Comparison of ENCODE assay signal across 8 cellular contexts in genomic region chr10:3095373-3096139, GRCh38. TPM values are rescaled to one million over a fixed set of nuclear protein-coding genes. Genes with fewer than 3 reads are reported as not detected.
DNase-seq lines count a peak whose midpoint lies in the region; ATAC-seq, FAIRE-seq and TF ChIP-seq lines count a peak whose summit lies in the region.

No MANE protein-coding gene starts in this region.

- no peaks in the 10 kb centered on the region for H3K27me3 Mint-ChIP-seq in activated T-cell treated with anti-CD3 and anti-CD28 coated beads, Interleukin-2, amount 50 U/mL, for 4 hours (ENCODE audit: low read depth)

- peak overlapping the region; percentile 37 for H3K4me3 Mint-ChIP-seq in activated T-cell treated with anti-CD3 and anti-CD28 coated beads, Interleukin-2, amount 50 U/mL, for 4 hours

- H3K36me3 ChIP-seq in MG63 (peaks cover 32% of the 10 kb centered on the region), prostate gland (no peaks in the 10 kb centered on the region)

- H3K4me3 ChIP-seq in MG63 (no peak overlapping the region), fibroblast of the aortic adventitia (ENCODE audit: low read depth, low read length) (peak overlapping the region; percentile 47), prostate gland (no peak overlapping the region)

- DNase-seq in MG63: peak; percentile 80
- DNase-seq in activated T-cell treated with anti-CD3 and anti-CD28 coated beads, Interleukin-2, amount 50 U/mL, for 4 hours: peak; percentile 49
- peak; percentile 100 for DNase-seq in fibroblast of the aortic adventitia (ENCODE audit: low read depth)
- peak; percentile 53 for DNase-seq in prostate gland (ENCODE audit: low spot score)
- no peak for DNase-seq in COLO668 (lab: John Stamatoyannopoulos, UW; ENCODE audit: unreplicated experiment)
- DNase-seq in NCI-H146 treated with DMSO at 0.1 percent for 48 hours (lab: John Stamatoyannopoulos, UW; ENCODE audit: unreplicated experiment): no peak

- WGBS in prostate gland: 11% methylated on average over 17 of the region's 17 CpGs

- H3K4me1 ChIP-seq in prostate gland (replicated peaks): no peaks in the 10 kb centered on the region

- peak overlapping the region; percentile 18 to 55 for H3K27ac ChIP-seq in prostate gland

- no peaks in the 10 kb centered on the region for H3K9me3 Mint-ChIP-seq in activated T-cell treated with anti-CD3 and anti-CD28 coated beads, Interleukin-2, amount 50 U/mL, for 4 hours

- TF ChIP-seq CTCF in fibroblast of the aortic adventitia (IDR thresholded peaks at IDR 0.05; ENCODE audit: insufficient read depth, low read length) (no peak), prostate gland (IDR thresholded peaks at IDR 0.05) (no peak)

- peaks cover 44% of the 10 kb centered on the region for H3K36me3 Mint-ChIP-seq in activated T-cell treated with anti-CD3 and anti-CD28 coated beads, Interleukin-2, amount 50 U/mL, for 4 hours (ENCODE audit: insufficient read depth)

- intact Hi-C loops in prostate gland (cut with DNase I): loop anchor here (2.0 kb wide), 1 partner anchor 51 kb away; no protein-coding TSS in a partner anchor

- no peak for TF ChIP-seq POLR2A in prostate gland (IDR thresholded peaks at IDR 0.05)

- H3K9me3 ChIP-seq in MG63 (no peaks in the 10 kb centered on the region), prostate gland (no peaks in the 10 kb centered on the region)

- peaks cover 67% of the 10 kb centered on the region for H3K4me1 Mint-ChIP-seq in activated T-cell treated with anti-CD3 and anti-CD28 coated beads, Interleukin-2, amount 50 U/mL, for 4 hours (ENCODE audit: low read depth)

- peak; percentile 59 for FAIRE-seq in A204.1 (lab: Jason Lieb, UNC)

- ATAC-seq in GM19324 (IDR thresholded peaks at IDR 0.05; ENCODE audit: low FRiP score, unreplicated experiment): peak; percentile 51
- ATAC-seq in activated T-cell treated with anti-CD3 and anti-CD28 coated beads, Interleukin-2, amount 50 U/mL, for 4 hours: peak; percentile 84 to 85

- H3K27me3 ChIP-seq in MG63: no peaks in the 10 kb centered on the region
- no peaks in the 10 kb centered on the region for H3K27me3 ChIP-seq in prostate gland (replicated peaks; ENCODE audit: insufficient read depth)

RNA-seq across cellular contexts. Expression of gene PFKP, which starts 28.2 kb away (rescaled TPM):
- 121 and 183 TPM in 2 replicates for total RNA-seq in MG63 (2014; rRNA removed; shearing (Covaris generic); ENCODE audit: low replicate concordance)
- 100 to 1,000 TPM; 239 to 271 (median 253) TPM for total RNA-seq in activated T-cell treated with anti-CD3 and anti-CD28 coated beads, Interleukin-2, amount 50 U/mL, for 4 hours
- 39.1 and 111 TPM in 2 replicates for total RNA-seq in fibroblast of the aortic adventitia (ENCODE audit: low replicate concordance)
- total RNA-seq in prostate gland: 10 to 100 TPM; 35.1 to 86.9 TPM

Comparison
In these comparisons a context has a peak if more than half of its experiments do, and no peak if none do; other contexts are left out.
1. DNase-seq: peak in MG63 (single experiment), activated T-cell treated with anti-CD3 and anti-CD28 coated beads, Interleukin-2, amount 50 U/mL, for 4 hours (single experiment), fibroblast of the aortic adventitia (single experiment) and prostate gland (single experiment); none in COLO668 (single experiment) and NCI-H146 treated with DMSO at 0.1 percent for 48 hours (single experiment).